ENCODE assay signal across 8 cellular contexts in genomic region chr7:151085691-151086620, GRCh38. TPM values are rescaled to one million over a fixed set of nuclear protein-coding genes. Genes with fewer than 3 reads are reported as not detected.
A peak's percentile ranks its signal among the peaks of the same experiment; 100 is the strongest.
DNase-seq lines count a peak whose midpoint lies in the region; ATAC-seq, FAIRE-seq and TF ChIP-seq lines count a peak whose summit lies in the region.

Gene AGAP3, plus strand, starts transcription at chr7:151086475. Its CDS starts 267 bp downstream, at chr7:151086742.

- H3K9ac ChIP-seq in kidney (ENCODE audit: low read length in 2 of 2) = peak within 1 kb of the TSS; percentile 80 to 88

- peaks cover 44% of the 10 kb centered on the region for H3K4me1 ChIP-seq in A673 (ENCODE audit: insufficient read depth, low read length, poor library complexity, severe bottlenecking)
- H3K4me1 ChIP-seq in kidney (ENCODE audit: control insufficient read depth in 1 of 2, insufficient read depth in 1 of 2, low read depth in 1 of 2, low read length in 2 of 2) = peaks cover 17 to 45% of the 10 kb centered on the region in 2 donors

- no peak for FAIRE-seq in kidney (lab: Jason Lieb, UNC)

- H3K36me3 ChIP-seq in A673 (ENCODE audit: insufficient read depth, low read length, poor library complexity, severe bottlenecking) (peaks cover 13% of the 10 kb centered on the region), kidney (ENCODE audit: control insufficient read depth in 1 of 2, insufficient read depth in 2 of 2, low read length in 2 of 2) (no peaks in the 10 kb centered on the region)

- peak; percentile 49 for ATAC-seq in GM18511 (IDR thresholded peaks at IDR 0.05; ENCODE audit: unreplicated experiment)
- peak; percentile 48 for ATAC-seq in HG03045 (IDR thresholded peaks at IDR 0.05; ENCODE audit: unreplicated experiment)
- ATAC-seq in activated B cell treated with CpG ODN at 0.5 μM for 24 hours (ENCODE audit: low read depth) = peak; percentile 36

- peak within 1 kb of the TSS; percentile 88 for H3K4me3 Mint-ChIP-seq in activated B cell treated with CpG ODN at 0.5 μM for 24 hours

- H3K27me3 ChIP-seq in A673 (replicated peaks; ENCODE audit: insufficient read depth, low read depth, low read length, poor library complexity) = no peaks in the 10 kb centered on the region

- peak; percentile 81 for DNase-seq in A673 (ENCODE audit: low spot score)
- DNase-seq in NCI-H226 = peak; percentile 52
- DNase-seq in activated B cell treated with CpG ODN at 0.5 μM for 24 hours = peak; percentile 52
- DNase-seq in choroid plexus epithelial cell (ENCODE audit: low read depth) = peak; percentile 77
- DNase-seq in kidney = peak; percentile 96
- DNase-seq in smooth muscle cell of the brain vasculature (ENCODE audit: low read depth, low spot score) = peak; percentile 40

- intact Hi-C loops in A673 (cut with micrococcal nuclease; ENCODE audit: unreplicated experiment) = no loop called here
- intact Hi-C loops in activated B cell treated with CpG ODN at 0.5 μM for 24 hours (cut with micrococcal nuclease) = loop anchor here (10.0 kb wide), 2 partner anchors 789 to 1461 kb away; partner anchors contain the start of gene PRKAG2
- intact Hi-C loops in kidney (cut with DNase I) = no loop called here

- H3K27me3 Mint-ChIP-seq in activated B cell treated with CpG ODN at 0.5 μM for 24 hours = peaks cover 18% of the 10 kb centered on the region

- H3K27ac ChIP-seq in A673 (ENCODE audit: low read depth, low read length, poor library complexity, severe bottlenecking) = peak within 1 kb of the TSS; percentile 92
- peak within 1 kb of the TSS; percentile 88 to 89 for H3K27ac ChIP-seq in kidney (ENCODE audit: low read depth in 2 of 2, low read length in 2 of 2)

- TF ChIP-seq CTCF in A673 (conservative IDR thresholded peaks at IDR 0.05; ENCODE audit: low read depth, low read length) = no peak
- TF ChIP-seq CTCF in activated B cell treated with CpG ODN at 0.5 μM for 24 hours (IDR thresholded peaks at IDR 0.05) = no peak
- TF ChIP-seq CTCF in choroid plexus epithelial cell (conservative IDR thresholded peaks at IDR 0.05; ENCODE audit: low read depth, low read length) = no peak
- no peak for TF ChIP-seq CTCF in kidney (IDR thresholded peaks at IDR 0.05; ENCODE audit: borderline replicate concordance, extremely low read depth, insufficient read depth)

- H3K36me3 Mint-ChIP-seq in activated B cell treated with CpG ODN at 0.5 μM for 24 hours (ENCODE audit: low read depth) = peaks cover 4% of the 10 kb centered on the region

- H3K9me3 Mint-ChIP-seq in activated B cell treated with CpG ODN at 0.5 μM for 24 hours = no peaks in the 10 kb centered on the region

- H3K4me3 ChIP-seq in A673 (ENCODE audit: low read depth, low read length, poor library complexity, severe bottlenecking) = peak within 1 kb of the TSS; percentile 95
- H3K4me3 ChIP-seq in choroid plexus epithelial cell (ENCODE audit: low read depth, low read length) = peak within 1 kb of the TSS; percentile 79
- peak within 1 kb of the TSS; percentile 73 to 79 for H3K4me3 ChIP-seq in kidney (ENCODE audit: low read length in 2 of 2)

- no TSS peak for BruUV-seq in A673 (replicated peaks; lab: Mats Ljungman, UMichigan)

- POLR2A ChIA-PET in A673 (lab: Charles Lee; ENCODE audit: low non-redundant PET) (no interaction called here), activated B cell treated with CpG ODN at 0.5 μM for 24 hours (lab: Charles Lee) (interaction anchor here (0.7 to 1.2 kb wide), 2 partner anchors 22 to 57 kb away, joined by 3 to 7 read pairs; partner anchors contain the start of gene ABCB8)

- peak within 1 kb of the TSS; percentile 16 for H3K27ac Mint-ChIP-seq in activated B cell treated with CpG ODN at 0.5 μM for 24 hours

- H3K9me3 ChIP-seq in A673 (ENCODE audit: low read depth, low read length, poor library complexity, severe bottlenecking) = no peaks in the 10 kb centered on the region
- no peaks in the 10 kb centered on the region for H3K9me3 ChIP-seq in kidney (ENCODE audit: control insufficient read depth in 1 of 2, low read length in 2 of 2)

- CTCF ChIA-PET in A673 (lab: Charles Lee) = interaction anchor here (0.7 kb wide), 1 partner anchor 158 kb away, joined by 4 read pairs; no protein-coding TSS in a partner anchor
- CTCF ChIA-PET in activated B cell treated with CpG ODN at 0.5 μM for 24 hours (lab: Charles Lee) = no interaction called here

- H3K4me1 Mint-ChIP-seq in activated B cell treated with CpG ODN at 0.5 μM for 24 hours = peaks cover 46% of the 10 kb centered on the region

RNA-seq across cellular contexts. Expression of gene AGAP3, which starts in this region (rescaled TPM):
- 115 and 133 TPM in 2 replicates for total RNA-seq in A673 (2021)
- 6.5 and 7.4 TPM in 2 replicates for total RNA-seq in activated B cell treated with CpG ODN at 0.5 μM for 24 hours
- 64.4 TPM for total RNA-seq in kidney
- polyA plus RNA-seq in kidney (ENCODE audit: insufficient read depth, low read depth, low replicate concordance) = 35.8 TPM

Comparison
In these comparisons a context has a peak if more than half of its experiments do, and no peak if none do; other contexts are left out.
1. Peak in every context shown above with its lines: DNase-seq, ATAC-seq, H3K4me3 ChIP-seq and H3K27ac ChIP-seq.
2. DNase-seq: peak in every context shown above with its lines; median percentile 96 in kidney; 81 in A673; 77 in choroid plexus epithelial cell; 52 in NCI-H226; 52 in activated B cell treated with CpG ODN at 0.5 μM for 24 hours; 40 in smooth muscle cell of the brain vasculature.